ENCODE assay signal across 10 cellular contexts in the genomic region with DNA sequence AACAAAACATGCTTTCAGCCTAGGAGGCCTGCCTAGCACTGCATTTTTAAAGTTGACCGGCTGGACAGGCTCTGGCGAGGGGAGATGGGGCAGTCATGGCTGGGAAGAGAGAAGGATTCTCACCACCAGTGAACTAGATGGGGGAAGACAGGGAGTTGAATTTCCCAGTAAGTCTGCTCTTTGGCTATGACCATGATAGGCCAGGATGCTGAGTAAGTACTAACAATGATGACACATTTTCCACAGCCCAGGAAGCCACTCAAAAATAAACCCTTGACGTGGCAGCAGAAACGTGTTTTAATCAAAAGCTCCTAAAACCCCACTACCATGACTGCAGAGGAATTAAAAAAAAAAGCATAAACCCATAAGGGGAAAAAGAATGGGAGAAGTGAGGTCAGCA. TPM values are rescaled to one million over a fixed set of nuclear protein-coding genes. Genes with fewer than 3 reads are reported as not detected.
DNase-seq lines count a peak whose midpoint lies in the region; ATAC-seq and TF ChIP-seq lines count a peak whose summit lies in the region.
"Had no signal": no experiment of that assay in that cellular context is flagged by ENCODE, and none has a peak within 500 bp of the region (broad histone marks: within the 10 kb centered on the region; RNA-seq: fewer than 3 reads in every experiment).

No MANE protein-coding gene starts in this region.

- no peak for TF ChIP-seq EP300 in upper lobe of left lung (IDR thresholded peaks at IDR 0.05)

- no peak overlapping the region for H3K14ac ChIP-seq in mesenchymal stem cell (ENCODE audit: low read length in 2 of 2)

- H4K8ac ChIP-seq in mesenchymal stem cell (ENCODE audit: low read length): no peak overlapping the region

- H3K79me1 ChIP-seq in mesenchymal stem cell (replicated peaks; ENCODE audit: low read length, poor library complexity, severe bottlenecking): peaks cover 16% of the 10 kb centered on the region

- no peak overlapping the region for H2BK15ac ChIP-seq in mesenchymal stem cell (ENCODE audit: low read depth, poor library complexity, severe bottlenecking)

- peak overlapping the region in 1 of 2 experiments; percentile 5 for H3K4me3 ChIP-seq in mesenchymal stem cell (ENCODE audit: insufficient read depth in 1 of 2, low read depth in 1 of 2, low read length in 2 of 2)
- H3K4me3 ChIP-seq in upper lobe of left lung: no peak overlapping the region

- no peak for DNase-seq in activated naive CD4-positive, alpha-beta T cell treated with anti-CD3 and anti-CD28 coated beads, Interleukin-2, amount 10 ng/mL, durations not matched to agents 7 days and 5 days
- no peak for DNase-seq in activated naive CD4-positive, alpha-beta T cell (lab: John Stamatoyannopoulos, UW)
- DNase-seq in mesenchymal stem cell (peak; percentile 86), upper lobe of left lung (no peak), activated gamma-delta T cell (lab: John Stamatoyannopoulos, UW) (no peak), NCI-H774 (lab: John Stamatoyannopoulos, UW) (no peak)
- DNase-seq: SIG-M5 had no signal

- TF ChIP-seq CTCF in upper lobe of left lung (IDR thresholded peaks at IDR 0.05): no peak

- H3K4me3 Mint-ChIP-seq in activated naive CD4-positive, alpha-beta T cell treated with anti-CD3 and anti-CD28 coated beads, Interleukin-2, amount 10 ng/mL, durations not matched to agents 7 days and 5 days: no peak overlapping the region
- H3K4me3 Mint-ChIP-seq: CD14-positive monocyte had no signal

- peak overlapping the region; percentile 25 for H4K91ac ChIP-seq in mesenchymal stem cell (ENCODE audit: low read length)

- no peaks in the 10 kb centered on the region for H3K27me3 ChIP-seq in mesenchymal stem cell (ENCODE audit: control insufficient read depth in 1 of 2, insufficient read depth in 1 of 2, low read length in 2 of 2)
- no peaks in the 10 kb centered on the region for H3K27me3 ChIP-seq in upper lobe of left lung

- no peaks in the 10 kb centered on the region for H3K27me3 Mint-ChIP-seq in activated naive CD4-positive, alpha-beta T cell treated with anti-CD3 and anti-CD28 coated beads, Interleukin-2, amount 10 ng/mL, durations not matched to agents 7 days and 5 days

- no peaks in the 10 kb centered on the region for H3K9me3 Mint-ChIP-seq in activated naive CD4-positive, alpha-beta T cell treated with anti-CD3 and anti-CD28 coated beads, Interleukin-2, amount 10 ng/mL, durations not matched to agents 7 days and 5 days
- H3K9me3 Mint-ChIP-seq: CD14-positive monocyte had no signal

- 37% methylated on average over 4 of the region's 4 CpGs for WGBS in mesenchymal stem cell
- 65 to 69% methylated on average over 4 of the region's 4 CpGs for WGBS in upper lobe of left lung, 2 donors

- no peak overlapping the region for H3K23ac ChIP-seq in mesenchymal stem cell (ENCODE audit: low read length in 2 of 2)

- H2BK12ac ChIP-seq in mesenchymal stem cell (ENCODE audit: low read length in 2 of 2): peak overlapping the region in 1 of 2 experiments; percentile 44

- H3K9me3 ChIP-seq in mesenchymal stem cell (ENCODE audit: control insufficient read depth, low read length): no peaks in the 10 kb centered on the region
- H3K9me3 ChIP-seq in upper lobe of left lung: no peaks in the 10 kb centered on the region

- H3K27ac ChIP-seq in cingulate gyrus (ENCODE audit: low read depth, low read length): peak overlapping the region; percentile 86
- peak overlapping the region; percentile 100 for H3K27ac ChIP-seq in mesenchymal stem cell (ENCODE audit: low read length, poor library complexity, severe bottlenecking)
- H3K27ac ChIP-seq in upper lobe of left lung: peak overlapping the region; percentile 26 to 98 (median 76)

- H3K36me3 Mint-ChIP-seq in activated naive CD4-positive, alpha-beta T cell treated with anti-CD3 and anti-CD28 coated beads, Interleukin-2, amount 10 ng/mL, durations not matched to agents 7 days and 5 days: peaks cover 31% of the 10 kb centered on the region

- CTCF ChIA-PET in activated naive CD4-positive, alpha-beta T cell treated with anti-CD3 and anti-CD28 coated beads, Interleukin-2, amount 10 ng/mL, durations not matched to agents 7 days and 5 days (lab: Charles Lee): interaction anchor here (1.9 kb wide), 1 partner anchor 25 kb away, joined by 14 read pairs; no protein-coding TSS in a partner anchor

- H2AFZ ChIP-seq in mesenchymal stem cell (ENCODE audit: low read depth, low read length): no peak overlapping the region

- H3K36me3 ChIP-seq in mesenchymal stem cell (ENCODE audit: control insufficient read depth in 1 of 2, insufficient read depth in 2 of 2, low read depth in 1 of 2, low read length in 2 of 2) (peaks cover 39 to 61% of the 10 kb centered on the region in 2 experiments), upper lobe of left lung (peaks cover 7 to 65% (median 45%) of the 10 kb centered on the region in 4 donors)

- no peak overlapping the region for H3K4me2 ChIP-seq in mesenchymal stem cell (ENCODE audit: low read length, poor library complexity, severe bottlenecking)

- peak overlapping the region; percentile 54 for H2BK120ac ChIP-seq in mesenchymal stem cell (ENCODE audit: low read depth, low read length)

- H2BK5ac ChIP-seq in mesenchymal stem cell (ENCODE audit: low read depth, low read length, poor library complexity, severe bottlenecking): no peak overlapping the region

- H3K27ac Mint-ChIP-seq in activated naive CD4-positive, alpha-beta T cell treated with anti-CD3 and anti-CD28 coated beads, Interleukin-2, amount 10 ng/mL, durations not matched to agents 7 days and 5 days: peak overlapping the region; percentile 12

- H2AK5ac ChIP-seq in mesenchymal stem cell (ENCODE audit: low read length, severe bottlenecking): peak overlapping the region; percentile 96

- peak overlapping the region; percentile 82 for H3K9ac ChIP-seq in mesenchymal stem cell (ENCODE audit: low read length)

- no peak for TF ChIP-seq POLR2A in upper lobe of left lung (IDR thresholded peaks at IDR 0.05)

- peak overlapping the region; percentile 31 to 62 for H3K4ac ChIP-seq in mesenchymal stem cell (ENCODE audit: low read depth in 1 of 2, low read length in 2 of 2)

- H3K4me1 ChIP-seq in mesenchymal stem cell (ENCODE audit: control insufficient read depth, insufficient read depth, low read depth, low read length) (peaks cover 39% of the 10 kb centered on the region), upper lobe of left lung (peaks cover 32 to 55% (median 42%) of the 10 kb centered on the region in 4 donors)

- peaks cover 31% of the 10 kb centered on the region for H3K4me1 Mint-ChIP-seq in activated naive CD4-positive, alpha-beta T cell treated with anti-CD3 and anti-CD28 coated beads, Interleukin-2, amount 10 ng/mL, durations not matched to agents 7 days and 5 days

- ATAC-seq in upper lobe of left lung (ENCODE audit: low FRiP score in 2 of 2) (no peak), HG02981 (IDR thresholded peaks at IDR 0.05; ENCODE audit: unreplicated experiment) (no peak)

- peak overlapping the region in 1 of 2 experiments; percentile 71 for H3K18ac ChIP-seq in mesenchymal stem cell (ENCODE audit: low read depth in 1 of 2, low read length in 2 of 2)

RNA-seq across cellular contexts. Expression of gene KCTD10, which starts 19.0 kb away (rescaled TPM):
- polyA plus RNA-seq in mesenchymal stem cell (2013, experiment 1 of 2): 139 TPM
- 132 TPM for polyA plus RNA-seq in mesenchymal stem cell (2013, experiment 2 of 2)
- 10 to 100 TPM; 50.6 to 70.2 (median 63.0) TPM for total RNA-seq in upper lobe of left lung

RNA-seq across cellular contexts. Expression of gene UBE3B, which starts 19.3 kb away (rescaled TPM):
- polyA plus RNA-seq in mesenchymal stem cell (2013, experiment 1 of 2): 19.1 TPM
- 19.2 TPM for polyA plus RNA-seq in mesenchymal stem cell (2013, experiment 2 of 2)
- total RNA-seq in upper lobe of left lung: 10 to 100 TPM; 27.0 to 69.1 (median 44.7) TPM
